Comparison of ENCODE assay signal across 22 cellular contexts in genomic region chr9:130633336-130634190, GRCh38. TPM values are rescaled to one million over a fixed set of nuclear protein-coding genes. Genes with fewer than 3 reads are reported as not detected.
DNase-seq lines count a peak whose midpoint lies in the region; ATAC-seq and TF ChIP-seq lines count a peak whose summit lies in the region.
"Had no signal": no experiment of that assay in that cellular context is flagged by ENCODE, and none has a peak within 500 bp of the region (broad histone marks: within the 10 kb centered on the region; RNA-seq: fewer than 3 reads in every experiment).

No MANE protein-coding gene starts in this region.

- H3K4me2 ChIP-seq in OCI-LY7 (ENCODE audit: low read length): no peak overlapping the region

- no peak overlapping the region for H3K27ac ChIP-seq in OCI-LY7 (ENCODE audit: low read depth, low read length, poor library complexity, severe bottlenecking)
- no peak overlapping the region for H3K27ac ChIP-seq in upper lobe of right lung

- no TSS peak for BruUV-seq in OCI-LY7 (replicated peaks; lab: Mats Ljungman, UMichigan)

- H3K9me2 ChIP-seq in OCI-LY7 (ENCODE audit: insufficient read depth, low read length): no peaks in the 10 kb centered on the region

- no peaks in the 10 kb centered on the region for H4K20me1 ChIP-seq in OCI-LY7 (ENCODE audit: insufficient read depth, low read length)

- H3K27me3 ChIP-seq in upper lobe of right lung: no peaks in the 10 kb centered on the region

- H3K27ac Mint-ChIP-seq in activated T-cell treated with anti-CD3 and anti-CD28 coated beads, Interleukin-2, amount 50 U/mL, for 24 hours: no peak overlapping the region
- H3K27ac Mint-ChIP-seq in nephron progenitor cell: peak overlapping the region; percentile 63
- H3K27ac Mint-ChIP-seq in activated T-helper 17 cell treated with anti-CD3 and anti-CD28 coated beads, Interleukin-2, amount 50 U/mL, for 72 hours: no peak overlapping the region
- H3K27ac Mint-ChIP-seq: CD8-positive, alpha-beta T cell had no signal

- no peaks in the 10 kb centered on the region for H3K4me1 Mint-ChIP-seq in activated T-cell treated with anti-CD3 and anti-CD28 coated beads, Interleukin-2, amount 50 U/mL, for 24 hours (ENCODE audit: low read depth)
- no peaks in the 10 kb centered on the region for H3K4me1 Mint-ChIP-seq in activated T-cell treated with anti-CD3 and anti-CD28 coated beads, Interleukin-2, amount 50 U/mL, for 4 hours (ENCODE audit: low read depth)
- H3K4me1 Mint-ChIP-seq in nephron progenitor cell: peaks cover 18% of the 10 kb centered on the region
- no peaks in the 10 kb centered on the region for H3K4me1 Mint-ChIP-seq in activated T-helper 17 cell treated with anti-CD3 and anti-CD28 coated beads, Interleukin-2, amount 50 U/mL, for 72 hours

- no peaks in the 10 kb centered on the region for H3K4me1 ChIP-seq in OCI-LY7 (ENCODE audit: insufficient read depth, low read length, poor library complexity, severe bottlenecking)
- H3K4me1 ChIP-seq in upper lobe of right lung: no peaks in the 10 kb centered on the region

- intact Hi-C loops in OCI-LY7 (cut with micrococcal nuclease; ENCODE audit: unreplicated experiment): no loop called here
- intact Hi-C loops in upper lobe of right lung (cut with DNase I): no loop called here

- TF ChIP-seq CTCF in OCI-LY7 (conservative IDR thresholded peaks at IDR 0.05; ENCODE audit: low read length) (peak; percentile 30), nephron progenitor cell (IDR thresholded peaks at IDR 0.05) (no peak), upper lobe of right lung (IDR thresholded peaks at IDR 0.05) (no peak)

- POLR2A ChIA-PET in OCI-LY7 (lab: Charles Lee): no interaction called here

- no peaks in the 10 kb centered on the region for H3K27me3 Mint-ChIP-seq in activated T-cell treated with anti-CD3 and anti-CD28 coated beads, Interleukin-2, amount 50 U/mL, for 24 hours
- H3K27me3 Mint-ChIP-seq in activated T-cell treated with anti-CD3 and anti-CD28 coated beads, Interleukin-2, amount 50 U/mL, for 4 hours (ENCODE audit: low read depth): no peaks in the 10 kb centered on the region
- peaks cover 6% of the 10 kb centered on the region for H3K27me3 Mint-ChIP-seq in nephron progenitor cell (ENCODE audit: low read depth, poor library complexity)
- no peaks in the 10 kb centered on the region for H3K27me3 Mint-ChIP-seq in activated T-helper 17 cell treated with anti-CD3 and anti-CD28 coated beads, Interleukin-2, amount 50 U/mL, for 72 hours

- H3K36me3 ChIP-seq in OCI-LY7 (ENCODE audit: insufficient read depth, low read length) (peaks cover 43% of the 10 kb centered on the region), upper lobe of right lung (peaks cover 98% of the 10 kb centered on the region)

- peak; percentile 12 for DNase-seq in activated T-cell treated with anti-CD3 and anti-CD28 coated beads, Interleukin-2, amount 50 U/mL, for 24 hours
- DNase-seq in activated T-cell treated with anti-CD3 and anti-CD28 coated beads, Interleukin-2, amount 50 U/mL, for 4 hours: no peak
- DNase-seq in OCI-LY7 (ENCODE audit: low spot score) (no peak), nephron progenitor cell (no peak), upper lobe of right lung (peak; percentile 41)
- no peak for DNase-seq in stimulated activated CD4-positive, alpha-beta T cell treated with anti-CD3 and anti-CD28 coated beads, Interleukin-1b, Interleukin-23, amount 100 ng/mL, for 48 hours
- DNase-seq: 8988T; AML-193; C1 segment of cervical spinal cord; Calu3; CD8-positive, alpha-beta T cell; DMS153; Kasumi-1; NCI-H1694; NCI-H2081 treated with DMSO at 0.1 percent for 48 hours; NK-92 treated with Interleukin-12 subunit alpha and Interleukin-12 subunit beta, amount 100 ng/mL, for 24 hours; OCI-M1; SHP77 had no signal

- H3K9me3 ChIP-seq in OCI-LY7 (ENCODE audit: low read length) (no peaks in the 10 kb centered on the region), upper lobe of right lung (no peaks in the 10 kb centered on the region)
- H3K9me3 ChIP-seq: HAP-1 had no signal

- H3K4me3 ChIP-seq in OCI-LY7 (ENCODE audit: low read depth, low read length, poor library complexity, severe bottlenecking): no peak overlapping the region
- H3K4me3 ChIP-seq in upper lobe of right lung: no peak overlapping the region
- H3K4me3 ChIP-seq: HAP-1 had no signal

- ATAC-seq in activated T-cell treated with anti-CD3 and anti-CD28 coated beads, Interleukin-2, amount 50 U/mL, for 4 hours: no peak
- no peak for ATAC-seq in upper lobe of right lung
- no peak for ATAC-seq in activated T-helper 17 cell treated with anti-CD3 and anti-CD28 coated beads, Interleukin-2, amount 50 U/mL, for 72 hours (replicated peaks)
- no peak for ATAC-seq in GM21737 (IDR thresholded peaks at IDR 0.05; ENCODE audit: unreplicated experiment)
- ATAC-seq: CD8-positive, alpha-beta T cell had no signal

- H3K36me3 Mint-ChIP-seq in activated T-cell treated with anti-CD3 and anti-CD28 coated beads, Interleukin-2, amount 50 U/mL, for 24 hours (ENCODE audit: low read depth): peaks cover 86% of the 10 kb centered on the region
- H3K36me3 Mint-ChIP-seq in activated T-cell treated with anti-CD3 and anti-CD28 coated beads, Interleukin-2, amount 50 U/mL, for 4 hours (ENCODE audit: insufficient read depth): peaks cover 41% of the 10 kb centered on the region
- peaks cover 61% of the 10 kb centered on the region for H3K36me3 Mint-ChIP-seq in nephron progenitor cell (ENCODE audit: low read depth)
- peaks cover 82% of the 10 kb centered on the region for H3K36me3 Mint-ChIP-seq in activated T-helper 17 cell treated with anti-CD3 and anti-CD28 coated beads, Interleukin-2, amount 50 U/mL, for 72 hours (ENCODE audit: low read depth)

- no peaks in the 10 kb centered on the region for H3K79me2 ChIP-seq in OCI-LY7 (ENCODE audit: insufficient read depth, low read depth, low read length)

- CTCF ChIA-PET in OCI-LY7 (lab: Charles Lee; ENCODE audit: unreplicated experiment): no interaction called here

- H3K4me3 Mint-ChIP-seq in activated T-cell treated with anti-CD3 and anti-CD28 coated beads, Interleukin-2, amount 50 U/mL, for 24 hours: no peak overlapping the region
- no peak overlapping the region for H3K4me3 Mint-ChIP-seq in activated T-cell treated with anti-CD3 and anti-CD28 coated beads, Interleukin-2, amount 50 U/mL, for 4 hours
- no peak overlapping the region for H3K4me3 Mint-ChIP-seq in nephron progenitor cell
- no peak overlapping the region for H3K4me3 Mint-ChIP-seq in activated T-helper 17 cell treated with anti-CD3 and anti-CD28 coated beads, Interleukin-2, amount 50 U/mL, for 72 hours
- H3K4me3 Mint-ChIP-seq: CD8-positive, alpha-beta T cell had no signal

- H2AFZ ChIP-seq in OCI-LY7 (ENCODE audit: low read length): no peak overlapping the region

- no peaks in the 10 kb centered on the region for H3K9me3 Mint-ChIP-seq in activated T-cell treated with anti-CD3 and anti-CD28 coated beads, Interleukin-2, amount 50 U/mL, for 24 hours
- H3K9me3 Mint-ChIP-seq in activated T-cell treated with anti-CD3 and anti-CD28 coated beads, Interleukin-2, amount 50 U/mL, for 4 hours: no peaks in the 10 kb centered on the region
- H3K9me3 Mint-ChIP-seq in nephron progenitor cell: no peaks in the 10 kb centered on the region
- no peaks in the 10 kb centered on the region for H3K9me3 Mint-ChIP-seq in activated T-helper 17 cell treated with anti-CD3 and anti-CD28 coated beads, Interleukin-2, amount 50 U/mL, for 72 hours
- H3K9me3 Mint-ChIP-seq: CD8-positive, alpha-beta T cell had no signal

RNA-seq across cellular contexts. Expression of gene PRDM12, which starts 30.8 kb away (rescaled TPM):
- under 1 TPM; 0.08 to 0.18 (median 0.14) TPM for total RNA-seq in activated T-cell treated with anti-CD3 and anti-CD28 coated beads, Interleukin-2, amount 50 U/mL, for 4 hours
- total RNA-seq in OCI-LY7 (2014; rRNA removed; shearing (Covaris generic)): 0.06 TPM in 1 of 2 replicates, not detected in the other
- total RNA-seq in OCI-LY7 (2022) (not detected in 2 replicates), upper lobe of right lung (not detected)
- under 1 TPM in 1 of 2 donors, not detected in 1; 0.15 TPM for total RNA-seq in activated T-helper 17 cell treated with anti-CD3 and anti-CD28 coated beads, Interleukin-2, amount 50 U/mL, for 72 hours
- total RNA-seq: Calu3; CD8-positive, alpha-beta T cell; Daoy had no signal

RNA-seq across cellular contexts. Expression of gene FUBP3, which starts 54.2 kb away (rescaled TPM):
- 10 to 100 TPM; 50.5 to 54.4 (median 53.4) TPM for total RNA-seq in activated T-cell treated with anti-CD3 and anti-CD28 coated beads, Interleukin-2, amount 50 U/mL, for 4 hours
- total RNA-seq in OCI-LY7 (2014; rRNA removed; shearing (Covaris generic)): 62.5 and 78.3 TPM in 2 replicates
- total RNA-seq in OCI-LY7 (2022) (53.2 and 62.3 TPM in 2 replicates), upper lobe of right lung (39.7 TPM)
- 10 to 100 TPM; 25.4 to 47.6 TPM for total RNA-seq in activated T-helper 17 cell treated with anti-CD3 and anti-CD28 coated beads, Interleukin-2, amount 50 U/mL, for 72 hours

Comparison
In these comparisons a context has a peak if more than half of its experiments do, and no peak if none do; other contexts are left out.
1. DNase-seq: peak in activated T-cell treated with anti-CD3 and anti-CD28 coated beads, Interleukin-2, amount 50 U/mL, for 24 hours (single experiment) and upper lobe of right lung (single experiment); none in activated T-cell treated with anti-CD3 and anti-CD28 coated beads, Interleukin-2, amount 50 U/mL, for 4 hours (single experiment), OCI-LY7 (single experiment), nephron progenitor cell (single experiment) and stimulated activated CD4-positive, alpha-beta T cell treated with anti-CD3 and anti-CD28 coated beads, Interleukin-1b, Interleukin-23, amount 100 ng/mL, for 48 hours (single experiment).